In genomic region chrX:47574096-47574553, GRCh38 we compare ENCODE assay signal across 11 cellular contexts. TPM values are rescaled to one million over a fixed set of nuclear protein-coding genes. Genes with fewer than 3 reads are reported as not detected.
A peak's percentile ranks its signal among the peaks of the same experiment; 100 is the strongest.
DNase-seq lines count a peak whose midpoint lies in the region; ATAC-seq and TF ChIP-seq lines count a peak whose summit lies in the region.
"Had no signal": no experiment of that assay in that cellular context is flagged by ENCODE, and none has a peak within 500 bp of the region (broad histone marks: within the 10 kb centered on the region; RNA-seq: fewer than 3 reads in every experiment).

No MANE protein-coding gene starts in this region.

- WGBS in IMR-90 (ENCODE audit: extremely low coverage in 2 of 2, insufficient read length in 1 of 2), 2 experiments = 37% methylated on average over 18 of the region's 40 CpGs; no CpG with 5 or more reads in 1 of the 2 experiments
- WGBS in endodermal cell (ENCODE audit: insufficient coverage in 1 of 2, insufficient read length in 1 of 2), 2 experiments = 14% methylated on average over 33 of the region's 40 CpGs; no CpG with 5 or more reads in 1 of the 2 experiments
- WGBS in smooth muscle cell (ENCODE audit: low lambda C conversion rate) = 47% methylated on average over 9 of the region's 40 CpGs

- H3K27ac Mint-ChIP-seq in endodermal cell = peak overlapping the region; percentile 86

- H2BK5ac ChIP-seq in IMR-90 (ENCODE audit: low read depth, low read length, poor library complexity, severe bottlenecking) = peak overlapping the region; percentile 27

- no peak overlapping the region for H3K14ac ChIP-seq in IMR-90 (replicated peaks; ENCODE audit: low read depth, low read length)

- no peak overlapping the region for H4K91ac ChIP-seq in IMR-90 (ENCODE audit: insufficient read depth, low read depth, low read length)

- CTCF ChIA-PET in IMR-90 (lab: Yijun Ruan, JAX) = no interaction called here

- H3K18ac ChIP-seq in IMR-90 (ENCODE audit: low read depth, low read length) = peak overlapping the region; percentile 14; the same call in 1 of the 2 replicates

- TF ChIP-seq POLR2A in IMR-90 (IDR thresholded peaks at IDR 0.05; ENCODE audit: low read depth, low read length) = no peak

- H3K27ac ChIP-seq in IMR-90 (ENCODE audit: insufficient read depth, low read length) (peak overlapping the region; percentile 68), endodermal cell (ENCODE audit: low read depth, low read length) (peak overlapping the region; percentile 86), smooth muscle cell (ENCODE audit: low read depth) (peak overlapping the region; percentile 77)
- H3K27ac ChIP-seq in effector memory CD4-positive, alpha-beta T cell (ENCODE audit: insufficient read depth, low read length, poor library complexity, severe bottlenecking) = no peak overlapping the region

- peak overlapping the region; percentile 61 for H3K9ac ChIP-seq in IMR-90 (ENCODE audit: low read depth, low read length)
- H3K9ac ChIP-seq in endodermal cell (ENCODE audit: extremely low read depth, low read length, poor library complexity, severe bottlenecking) = peak overlapping the region; percentile 53
- H3K9ac ChIP-seq in smooth muscle cell (ENCODE audit: low read depth) = peak overlapping the region; percentile 47

- no peak overlapping the region for H2BK15ac ChIP-seq in IMR-90 (ENCODE audit: low read depth, low read length)

- H4K8ac ChIP-seq in IMR-90 (ENCODE audit: low read depth in 2 of 2, low read length in 2 of 2) = peak overlapping the region; percentile 68 to 77; a peak in 2 of 4 replicates

- peaks cover 0 to 6% of the 10 kb centered on the region in 2 experiments; a peak in 1 of 4 replicates for H3K79me1 ChIP-seq in IMR-90 (ENCODE audit: low read depth in 1 of 2, low read length in 2 of 2)

- H3K36me3 ChIP-seq in IMR-90 (ENCODE audit: control insufficient read depth, insufficient read depth, low read length) = peaks cover 16% of the 10 kb centered on the region; the same call in 1 of the 2 replicates
- no peaks in the 10 kb centered on the region for H3K36me3 ChIP-seq in endodermal cell (ENCODE audit: control insufficient read depth, insufficient read depth, low read length)
- no peaks in the 10 kb centered on the region for H3K36me3 ChIP-seq in smooth muscle cell (ENCODE audit: low read depth)
- H3K36me3 ChIP-seq in effector memory CD4-positive, alpha-beta T cell (ENCODE audit: control insufficient read depth, insufficient read depth, low read length) = peaks cover 19% of the 10 kb centered on the region

- H2AFZ ChIP-seq in IMR-90 (replicated peaks; ENCODE audit: low read length, poor library complexity) (peak overlapping the region; percentile 67), smooth muscle cell (ENCODE audit: low read depth) (no peak overlapping the region)

- no peak overlapping the region for H3K4me3 ChIP-seq in IMR-90 (ENCODE audit: insufficient read depth, low read depth, low read length)
- peak overlapping the region; percentile 45 for H3K4me3 ChIP-seq in endodermal cell (ENCODE audit: low read length)
- H3K4me3 ChIP-seq in smooth muscle cell = peak overlapping the region; percentile 43
- H3K4me3 ChIP-seq in effector memory CD4-positive, alpha-beta T cell (ENCODE audit: insufficient read depth, low read depth, low read length, poor library complexity, severe bottlenecking) = no peak overlapping the region

- H4K5ac ChIP-seq in IMR-90 (ENCODE audit: low read depth, low read length) = peak overlapping the region; percentile 19; the same call in 1 of the 2 replicates

- H3K23ac ChIP-seq in IMR-90 (ENCODE audit: low read depth, low read length) = no peak overlapping the region

- POLR2A ChIA-PET in IMR-90 (lab: Charles Lee; ENCODE audit: unreplicated experiment) = no interaction called here

- peak overlapping the region; percentile 63 for H3K4me3 Mint-ChIP-seq in endodermal cell
- H3K4me3 Mint-ChIP-seq: CD4-positive, CD25-positive, alpha-beta regulatory T cell had no signal

- peaks cover 12% of the 10 kb centered on the region for H3K4me1 Mint-ChIP-seq in endodermal cell

- dilution Hi-C loops in IMR-90 (cut with HindIII; ENCODE audit: low sequenced_read_pairs, unreplicated experiment) = no loop called here

- H2AK9ac ChIP-seq in IMR-90 (replicated peaks; ENCODE audit: low read depth, low read length, poor library complexity) = peak overlapping the region; percentile 60

- H3K4ac ChIP-seq in IMR-90 (ENCODE audit: low read depth, low read length) = peak overlapping the region; percentile 87; the same call in 1 of the 2 replicates

- H2BK120ac ChIP-seq in IMR-90 (ENCODE audit: low read depth, low read length) = peak overlapping the region; percentile 77; the same call in 1 of the 2 replicates

- no peak overlapping the region for H2AK5ac ChIP-seq in IMR-90 (ENCODE audit: low read depth, low read length)

- TF ChIP-seq CTCF in IMR-90 (conservative IDR thresholded peaks at IDR 0.05; ENCODE audit: low read depth, low read length) (no peak), endodermal cell (conservative IDR thresholded peaks at IDR 0.05) (no peak), smooth muscle cell (IDR thresholded peaks at IDR 0.05; ENCODE audit: borderline replicate concordance, insufficient read depth, poor library complexity, severe bottlenecking) (no peak)

- in situ Hi-C loops in IMR-90 (cut with MboI; ENCODE audit: low sequenced_read_pairs) = no loop called here

- no peak overlapping the region for H2BK20ac ChIP-seq in IMR-90 (ENCODE audit: low read depth, low read length)

- H3K4me2 ChIP-seq in IMR-90 (ENCODE audit: low read depth, low read length) (no peak overlapping the region), smooth muscle cell (peak overlapping the region; percentile 82)

- H3K79me2 ChIP-seq in smooth muscle cell (ENCODE audit: low read depth) = no peaks in the 10 kb centered on the region

- no peaks in the 10 kb centered on the region; the same call in 1 of the 2 replicates for H3K9me3 ChIP-seq in IMR-90 (ENCODE audit: control insufficient read depth, insufficient read depth, low read length)
- H3K9me3 ChIP-seq in endodermal cell (ENCODE audit: control insufficient read depth, low read length) = no peaks in the 10 kb centered on the region
- H3K9me3 ChIP-seq in smooth muscle cell (replicated peaks; ENCODE audit: low read depth) = no peaks in the 10 kb centered on the region
- no peaks in the 10 kb centered on the region for H3K9me3 ChIP-seq in effector memory CD4-positive, alpha-beta T cell (ENCODE audit: control insufficient read depth, low read length)

- H4K20me1 ChIP-seq in IMR-90 (ENCODE audit: insufficient read depth, low read length) (no peaks in the 10 kb centered on the region), smooth muscle cell (ENCODE audit: low read depth) (no peaks in the 10 kb centered on the region)

- H3K27me3 ChIP-seq in IMR-90 (ENCODE audit: control insufficient read depth, insufficient read depth, low read length) = no peaks in the 10 kb centered on the region
- H3K27me3 ChIP-seq in endodermal cell (ENCODE audit: control insufficient read depth, insufficient read depth, low read length, poor library complexity, severe bottlenecking) = no peaks in the 10 kb centered on the region
- no peaks in the 10 kb centered on the region for H3K27me3 ChIP-seq in smooth muscle cell (ENCODE audit: low read depth)
- H3K27me3 ChIP-seq in effector memory CD4-positive, alpha-beta T cell (replicated peaks; ENCODE audit: control insufficient read depth, insufficient read depth, low read length, poor library complexity, severe bottlenecking) = no peaks in the 10 kb centered on the region

- intact Hi-C loops in IMR-90 (cut with micrococcal nuclease) = no loop called here

- H3K36me3 Mint-ChIP-seq in endodermal cell (ENCODE audit: low read depth) = peaks cover 27% of the 10 kb centered on the region

- peaks cover 14% of the 10 kb centered on the region for H3K9me1 ChIP-seq in IMR-90 (ENCODE audit: insufficient read depth, low read length)

- DNase-seq in IMR-90 (no peak), endodermal cell (no peak), left kidney (ENCODE audit: low read depth, low spot score) (peak; percentile 45), smooth muscle cell (lab: John Stamatoyannopoulos, UW; ENCODE audit: unreplicated experiment) (no peak), NCI-H82 treated with DMSO at 0.1 percent for 48 hours (lab: John Stamatoyannopoulos, UW; ENCODE audit: unreplicated experiment) (no peak), NCI-H2171 (lab: John Stamatoyannopoulos, UW) (no peak)
- no peak for DNase-seq in effector memory CD4-positive, alpha-beta T cell
- DNase-seq in activated CD4-positive, CD25-positive, alpha-beta regulatory T cell (lab: John Stamatoyannopoulos, UW) = no peak
- DNase-seq: activated CD4-positive, alpha-beta T cell treated with anti-CD3 and anti-CD28 coated beads, Interleukin-2, amount 50 U/mL, for 1 hour; CD4-positive, CD25-positive, alpha-beta regulatory T cell; NCI-H446 had no signal

- ATAC-seq in IMR-90 (ENCODE audit: low read depth) = peak; percentile 30

- no peak overlapping the region for H3K56ac ChIP-seq in IMR-90 (ENCODE audit: extremely low read depth, insufficient read depth, low read length)

- no peak for TF ChIP-seq RAD21 in IMR-90 (IDR thresholded peaks at IDR 0.05; ENCODE audit: low read length)

- H3K4me1 ChIP-seq in IMR-90 (ENCODE audit: control insufficient read depth, insufficient read depth, low read length) (peaks cover 29% of the 10 kb centered on the region), endodermal cell (ENCODE audit: control insufficient read depth, insufficient read depth, low read length) (no peaks in the 10 kb centered on the region), smooth muscle cell (ENCODE audit: low read depth) (no peaks in the 10 kb centered on the region)
- H3K4me1 ChIP-seq in effector memory CD4-positive, alpha-beta T cell (ENCODE audit: control insufficient read depth, insufficient read depth, low read length, poor library complexity, severe bottlenecking) = no peaks in the 10 kb centered on the region

- H3K27me3 Mint-ChIP-seq in endodermal cell (ENCODE audit: insufficient read depth) = no peaks in the 10 kb centered on the region

- no TSS peak for BruUV-seq in IMR-90 (replicated peaks; lab: Mats Ljungman, UMichigan)

- no peaks in the 10 kb centered on the region for H3F3A ChIP-seq in smooth muscle cell (ENCODE audit: low read depth)

- peaks cover 79% of the 10 kb centered on the region for H3K9me3 Mint-ChIP-seq in endodermal cell

RNA-seq across cellular contexts. Expression of gene TIMP1, which starts 8.1 kb away (rescaled TPM):
- total RNA-seq in IMR-90 (2012; rRNA removed) = 407 and 512 TPM in 2 replicates
- polyA plus RNA-seq in IMR-90 (2012; rRNA removed) = 3,078 and 3,290 TPM in 2 replicates
- 2,220 and 2,243 TPM in 2 replicates for polyA plus RNA-seq in IMR-90 (2012; cell fraction: cytosol; rRNA removed)
- 514 and 755 TPM in 2 replicates for polyA plus RNA-seq in IMR-90 (2012; cell fraction: nucleus; rRNA removed; ENCODE audit: low replicate concordance)
- total RNA-seq in endodermal cell = 10 to 100 TPM; 63.5 to 74.8 TPM
- polyA plus RNA-seq in endodermal cell (2013, experiment 1 of 2) = 64.2 TPM
- 63.0 TPM for polyA plus RNA-seq in endodermal cell (2013, experiment 2 of 2)
- total RNA-seq in smooth muscle cell = 3,396 and 3,796 TPM in 2 replicates
- 14,304 and 15,830 TPM in 2 replicates for polyA plus RNA-seq in smooth muscle cell

RNA-seq across cellular contexts. Expression of gene ARAF, which starts 13.1 kb away (rescaled TPM):
- total RNA-seq in IMR-90 (2012; rRNA removed) = 9.1 and 10.8 TPM in 2 replicates
- polyA plus RNA-seq in IMR-90 (2012; rRNA removed) = 52.2 and 54.2 TPM in 2 replicates
- polyA plus RNA-seq in IMR-90 (2012; cell fraction: cytosol; rRNA removed) = 49.7 and 53.0 TPM in 2 replicates
- 107 and 180 TPM in 2 replicates for polyA plus RNA-seq in IMR-90 (2012; cell fraction: nucleus; rRNA removed; ENCODE audit: low replicate concordance)
- total RNA-seq in endodermal cell = 10 to 100 TPM; 47.7 to 48.7 TPM
- polyA plus RNA-seq in endodermal cell (2013, experiment 1 of 2) = 45.6 TPM
- 36.8 TPM for polyA plus RNA-seq in endodermal cell (2013, experiment 2 of 2)
- total RNA-seq in smooth muscle cell = 29.5 and 33.1 TPM in 2 replicates
- polyA plus RNA-seq in smooth muscle cell = 63.1 and 72.8 TPM in 2 replicates

RNA-seq across cellular contexts. Expression of gene SYN1, which starts 45.5 kb away (rescaled TPM):
- under 0.01 TPM in 2 replicates for total RNA-seq in IMR-90 (2012; rRNA removed)
- 0.56 and 0.63 TPM in 2 replicates for polyA plus RNA-seq in IMR-90 (2012; rRNA removed)
- 0.39 and 0.44 TPM in 2 replicates for polyA plus RNA-seq in IMR-90 (2012; cell fraction: cytosol; rRNA removed)
- 0.33 and 0.71 TPM in 2 replicates for polyA plus RNA-seq in IMR-90 (2012; cell fraction: nucleus; rRNA removed; ENCODE audit: low replicate concordance)
- total RNA-seq in endodermal cell = 1 to 10 TPM; 4.9 to 5.3 TPM
- 5.5 TPM for polyA plus RNA-seq in endodermal cell (2013, experiment 1 of 2)
- polyA plus RNA-seq in endodermal cell (2013, experiment 2 of 2) = 4.5 TPM
- 0.22 and 5.1 TPM in 2 replicates for total RNA-seq in smooth muscle cell
- polyA plus RNA-seq in smooth muscle cell = 9.1 and 13.3 TPM in 2 replicates
- total RNA-seq: CD4-positive, CD25-positive, alpha-beta regulatory T cell had no signal

RNA-seq across cellular contexts. Expression of gene CFP, which starts 55.6 kb away (rescaled TPM):
- under 0.01 TPM in 2 replicates for total RNA-seq in IMR-90 (2012; rRNA removed)
- polyA plus RNA-seq in IMR-90 (2012; rRNA removed) = 0.14 and 0.16 TPM in 2 replicates
- polyA plus RNA-seq in IMR-90 (2012; cell fraction: cytosol; rRNA removed) = 0.08 TPM in 1 of 2 replicates, not detected in the other
- 1.4 and 1.8 TPM in 2 replicates for polyA plus RNA-seq in IMR-90 (2012; cell fraction: nucleus; rRNA removed; ENCODE audit: low replicate concordance)
- total RNA-seq in endodermal cell = 1 to 10 TPM; 3.2 to 4.6 TPM
- polyA plus RNA-seq in endodermal cell (2013, experiment 1 of 2) = 0.75 TPM
- polyA plus RNA-seq in endodermal cell (2013, experiment 2 of 2) = 0.58 TPM
- 0.36 and 0.58 TPM in 2 replicates for total RNA-seq in smooth muscle cell
- polyA plus RNA-seq in smooth muscle cell = 1.3 and 1.7 TPM in 2 replicates

Comparison
In these comparisons a context has a peak if more than half of its experiments do, and no peak if none do; other contexts are left out.
1. H3K4me3 ChIP-seq: peak in endodermal cell (single experiment) and smooth muscle cell (single experiment); none in IMR-90 (single experiment) and effector memory CD4-positive, alpha-beta T cell (single experiment).
2. Peak in every context shown above with its lines, with median percentiles within 50 percentile points of each other: H3K9ac ChIP-seq.